4 cellular contexts compared by ENCODE assay signal in genomic region chrX:32614707-32615106, GRCh38.
"Had no signal": no experiment of that assay in that cellular context is flagged by ENCODE, and none has a peak within 500 bp of the region (broad histone marks: within the 10 kb centered on the region; RNA-seq: fewer than 3 reads in every experiment).

No MANE protein-coding gene starts in this region.

- H3K4me2 ChIP-seq: GM23338 had no signal

- ATAC-seq: GM23338, HepG2 had no signal

- DNase-seq: H9, HCEC 1CT had no signal

- H2AFZ ChIP-seq: GM23338 had no signal

- H3K4me3 ChIP-seq: GM23338 had no signal
